In genomic region chr19:48991011-48991609, GRCh38 we compare ENCODE assay signal across 13 cellular contexts. TPM values are rescaled to one million over a fixed set of nuclear protein-coding genes. Genes with fewer than 3 reads are reported as not detected.
DNase-seq lines count a peak whose midpoint lies in the region; ATAC-seq and TF ChIP-seq lines count a peak whose summit lies in the region.
"Had no signal": no experiment of that assay in that cellular context is flagged by ENCODE, and none has a peak within 500 bp of the region (broad histone marks: within the 10 kb centered on the region; RNA-seq: fewer than 3 reads in every experiment).

No MANE protein-coding gene starts in this region.

- ATAC-seq in heart right ventricle (no peak), GM18498 (IDR thresholded peaks at IDR 0.05; ENCODE audit: unreplicated experiment) (no peak), GM18907 (IDR thresholded peaks at IDR 0.05; ENCODE audit: unreplicated experiment) (no peak)
- ATAC-seq: activated T-cell treated with anti-CD3 and anti-CD28 coated beads, Interleukin-2, amount 50 U/mL, for 72 hours had no signal

- H3K4me1 ChIP-seq in heart right ventricle (peaks cover 9 to 53% (median 42%) of the 10 kb centered on the region in 9 donors), ascending aorta (peaks cover 21 to 26% of the 10 kb centered on the region in 2 donors)

- intact Hi-C loops in heart right ventricle (cut with DNase I) (loop anchor here in 5 of 10 donors (10.0 kb wide), 4 partner anchors 84 to 224 kb away; partner anchors contain the start of genes KCNA7 (in 2 of the 5), HRC (in 1 of the 5) and TRPM4 (in 1 of the 5)), cardiac septum (cut with DNase I) (loop anchor here (5.0 to 10.0 kb wide), 2 partner anchors 156 to 214 kb away; no protein-coding TSS in a partner anchor), ascending aorta (cut with DNase I) (loop anchor here (5.0 kb wide), 1 partner anchor 156 kb away; no protein-coding TSS in a partner anchor)

- H3K9me3 ChIP-seq in heart right ventricle (no peaks in the 10 kb centered on the region), ascending aorta (no peaks in the 10 kb centered on the region)

- H3K27me3 ChIP-seq in heart right ventricle (no peaks in the 10 kb centered on the region), ascending aorta (no peaks in the 10 kb centered on the region)

- H3K4me1 Mint-ChIP-seq in mesothelial cell of epicardium (peaks cover 31% of the 10 kb centered on the region), type B pancreatic cell (ENCODE audit: unreplicated experiment) (peaks cover 26% of the 10 kb centered on the region)

- TF ChIP-seq CTCF in heart right ventricle (IDR thresholded peaks at IDR 0.05) = no peak
- no peak for TF ChIP-seq CTCF in ascending aorta (IDR thresholded peaks at IDR 0.05)
- TF ChIP-seq CTCF in mesothelial cell of epicardium (IDR thresholded peaks at IDR 0.05; ENCODE audit: unreplicated experiment) = no peak
- no peak for TF ChIP-seq CTCF in type B pancreatic cell (conservative IDR thresholded peaks at IDR 0.05)

- H3K27me3 Mint-ChIP-seq in mesothelial cell of epicardium (ENCODE audit: low read depth) = no peaks in the 10 kb centered on the region
- H3K27me3 Mint-ChIP-seq in type B pancreatic cell = no peaks in the 10 kb centered on the region

- H3K4me3 ChIP-seq in heart right ventricle (peak overlapping the region; percentile 54 to 99 (median 88)), ascending aorta (peak overlapping the region; percentile 58 to 81)

- WGBS in heart right ventricle, 2 donors = 77 to 80% methylated on average over 22 of the region's 22 CpGs

- no peaks in the 10 kb centered on the region for H3K9me3 Mint-ChIP-seq in mesothelial cell of epicardium
- H3K9me3 Mint-ChIP-seq in type B pancreatic cell = no peaks in the 10 kb centered on the region
- H3K9me3 Mint-ChIP-seq: activated T-cell treated with anti-CD3 and anti-CD28 coated beads, Interleukin-2, amount 50 U/mL, for 72 hours had no signal

- H3K36me3 Mint-ChIP-seq in mesothelial cell of epicardium = peaks cover 18% of the 10 kb centered on the region
- peaks cover 23% of the 10 kb centered on the region for H3K36me3 Mint-ChIP-seq in type B pancreatic cell

- DNase-seq in heart right ventricle (no peak), cardiac septum (ENCODE audit: low spot score) (no peak), ascending aorta (ENCODE audit: low spot score in 2 of 2) (no peak), mesothelial cell of epicardium (ENCODE audit: low spot score in 2 of 2, unreplicated experiment in 2 of 2) (no peak), type B pancreatic cell (ENCODE audit: extremely low spot score, unreplicated experiment) (no peak), NCI-H345 treated with DMSO at 0.1 percent for 48 hours (lab: John Stamatoyannopoulos, UW; ENCODE audit: unreplicated experiment) (no peak)
- DNase-seq: activated T-cell treated with anti-CD3 and anti-CD28 coated beads, Interleukin-2, amount 50 U/mL, for 72 hours; NCI-H69; small intestine had no signal

- peaks cover 0 to 49% (median 19%) of the 10 kb centered on the region in 9 donors for H3K36me3 ChIP-seq in heart right ventricle
- H3K36me3 ChIP-seq in ascending aorta = peaks cover 21 to 34% of the 10 kb centered on the region in 2 donors

- H3K27ac ChIP-seq in heart right ventricle (peak overlapping the region in 9 of 10 donors; percentile 90 to 98 (median 95)), ascending aorta (peak overlapping the region in 1 of 2 donors; percentile 94)

- no peak overlapping the region for H3K27ac Mint-ChIP-seq in mesothelial cell of epicardium
- peak overlapping the region; percentile 77 for H3K27ac Mint-ChIP-seq in type B pancreatic cell
- H3K27ac Mint-ChIP-seq: activated T-cell treated with anti-CD3 and anti-CD28 coated beads, Interleukin-2, amount 50 U/mL, for 72 hours had no signal

- H3K4me3 Mint-ChIP-seq in mesothelial cell of epicardium (peak overlapping the region; percentile 15), type B pancreatic cell (no peak overlapping the region)

RNA-seq across cellular contexts. Expression of gene GYS1, which starts 2.0 kb away (rescaled TPM):
- total RNA-seq in heart right ventricle (100 to 1,000 TPM; 139 to 245 (median 201) TPM), cardiac septum (175 TPM), ascending aorta (21.8 TPM), mesothelial cell of epicardium (53.6 to 60.5 TPM (median 58.8 TPM) in 3 replicates), type B pancreatic cell (ENCODE audit: low replicate concordance) (62.1 and 64.8 TPM in 2 replicates)
- 100 to 1,000 TPM; 114 to 128 TPM for polyA plus RNA-seq in heart right ventricle

RNA-seq across cellular contexts. Expression of gene RUVBL2, which starts 2.6 kb away (rescaled TPM):
- total RNA-seq in heart right ventricle = 10 to 100 TPM; 40.1 to 60.4 (median 49.3) TPM
- 100 to 1,000 TPM in 1 of 2 donors, 10 to 100 TPM in 1; 60.1 to 108 TPM for polyA plus RNA-seq in heart right ventricle
- total RNA-seq in cardiac septum = 39.2 TPM
- 106 TPM for total RNA-seq in ascending aorta
- 62.2 to 67.5 TPM (median 64.2 TPM) in 3 replicates for total RNA-seq in mesothelial cell of epicardium
- total RNA-seq in type B pancreatic cell (ENCODE audit: low replicate concordance) = 72.6 and 99.5 TPM in 2 replicates

RNA-seq across cellular contexts. Expression of gene LHB, which starts 25.8 kb away (rescaled TPM):
- total RNA-seq in heart right ventricle (not detected), cardiac septum (not detected), ascending aorta (not detected), mesothelial cell of epicardium (not detected in 3 replicates), type B pancreatic cell (ENCODE audit: low replicate concordance) (not detected in 2 replicates)
- not detected for polyA plus RNA-seq in heart right ventricle
- total RNA-seq: activated T-cell treated with anti-CD3 and anti-CD28 coated beads, Interleukin-2, amount 50 U/mL, for 72 hours; dermis microvascular lymphatic vessel endothelial cell; T-helper 2 cell treated with Interferon-gamma antibody and Interleukin-4, amounts not matched to agents 100 ng/mL and 5 ng/mL, for 36 hours had no signal

RNA-seq across cellular contexts. Expression of gene FTL, which starts 26.0 kb away (rescaled TPM):
- 1,000 to 10,000 TPM in 2 of 10 donors, 100 to 1,000 TPM in 8; 450 to 3,518 (median 637) TPM for total RNA-seq in heart right ventricle
- polyA plus RNA-seq in heart right ventricle = 1,000 to 10,000 TPM; 1,046 to 1,578 TPM
- 827 TPM for total RNA-seq in cardiac septum
- total RNA-seq in ascending aorta = 7,736 TPM
- 1,022 to 1,078 TPM (median 1,064 TPM) in 3 replicates for total RNA-seq in mesothelial cell of epicardium
- total RNA-seq in type B pancreatic cell (ENCODE audit: low replicate concordance) = 1,657 and 2,039 TPM in 2 replicates

RNA-seq across cellular contexts. Expression of gene CGB3, which starts 33.0 kb away (rescaled TPM):
- total RNA-seq in heart right ventricle (not detected), cardiac septum (not detected), ascending aorta (not detected), mesothelial cell of epicardium (not detected in 3 replicates), type B pancreatic cell (ENCODE audit: low replicate concordance) (6.1 TPM in 1 of 2 replicates, not detected in the other)
- not detected for polyA plus RNA-seq in heart right ventricle
- total RNA-seq: activated T-cell treated with anti-CD3 and anti-CD28 coated beads, Interleukin-2, amount 50 U/mL, for 72 hours; dermis microvascular lymphatic vessel endothelial cell; T-helper 2 cell treated with Interferon-gamma antibody and Interleukin-4, amounts not matched to agents 100 ng/mL and 5 ng/mL, for 36 hours had no signal
- polyA plus RNA-seq: small intestine had no signal
